In the genomic region with DNA sequence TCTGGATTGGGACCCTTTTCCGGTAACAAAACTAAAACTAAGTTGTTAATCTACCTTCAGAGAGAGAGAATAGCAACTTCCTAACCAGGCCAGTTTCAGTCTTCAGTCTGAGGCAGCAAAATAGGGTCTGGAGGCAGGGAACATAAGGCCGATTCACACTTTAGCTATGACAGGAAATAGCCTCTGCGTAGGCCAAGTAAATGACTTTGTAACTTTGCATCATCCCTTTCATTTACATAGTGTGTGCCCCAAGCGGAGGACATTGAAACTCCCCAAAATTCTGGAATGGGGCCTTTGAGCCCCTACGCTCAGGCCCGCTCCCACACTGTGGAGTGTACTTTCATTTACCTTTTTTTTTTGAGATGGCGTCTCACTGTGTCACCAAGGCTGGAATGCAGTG, we compare ENCODE assay signal across 8 cellular contexts. TPM values are rescaled to one million over a fixed set of nuclear protein-coding genes. Genes with fewer than 3 reads are reported as not detected.
DNase-seq lines count a peak whose midpoint lies in the region; ATAC-seq and TF ChIP-seq lines count a peak whose summit lies in the region.

No MANE protein-coding gene starts in this region.

- H3K27ac ChIP-seq in foreskin keratinocyte: peak overlapping the region; percentile 86

- peaks cover 22% of the 10 kb centered on the region for H3K36me3 Mint-ChIP-seq in T-cell

- no peaks in the 10 kb centered on the region for H3K27me3 Mint-ChIP-seq in T-cell

- peaks cover 47% of the 10 kb centered on the region for H3K4me1 ChIP-seq in foreskin keratinocyte

- H3K27ac Mint-ChIP-seq in T-cell: peak overlapping the region; percentile 92 to 93

- POLR2A ChIA-PET in T-cell (lab: Charles Lee): no interaction called here

- no peaks in the 10 kb centered on the region for H3K9me3 Mint-ChIP-seq in T-cell

- H3K27me3 ChIP-seq in foreskin keratinocyte: no peaks in the 10 kb centered on the region

- peaks cover 70 to 87% (median 85%) of the 10 kb centered on the region in 3 donors for H3K4me1 Mint-ChIP-seq in T-cell

- peak overlapping the region; percentile 45 to 52 (median 50) for H3K4me3 Mint-ChIP-seq in T-cell

- CTCF ChIA-PET in T-cell (lab: Charles Lee): interaction anchor here in 1 of 2 donors (0.8 to 1.7 kb wide), 2 partner anchors 23 kb away, joined by 4 to 5 read pairs; no protein-coding TSS in a partner anchor

- ATAC-seq in GM18505 (IDR thresholded peaks at IDR 0.05; ENCODE audit: unreplicated experiment) (no peak), HG02588 (IDR thresholded peaks at IDR 0.05; ENCODE audit: unreplicated experiment) (peak; percentile 16), T-cell (replicated peaks in 1 of 4) (no peak), foreskin keratinocyte (no peak), HG02970 (IDR thresholded peaks at IDR 0.05; ENCODE audit: low FRiP score, unreplicated experiment) (no peak)

- TF ChIP-seq CTCF in foreskin keratinocyte (conservative IDR thresholded peaks at IDR 0.05) (peak; percentile 9), GM10266 (IDR thresholded peaks at IDR 0.05; ENCODE audit: control insufficient read depth, insufficient read depth, low read depth, missing control alignments) (no peak)

- peak; percentile 10 for TF ChIP-seq POLR2A in GM18505 (IDR thresholded peaks at IDR 0.05; ENCODE audit: borderline replicate concordance, extremely low read depth, insufficient read depth, insufficient read length)

- DNase-seq in T-cell: peak in 1 of 34 experiments; percentile 17
- peak; percentile 48 to 80 for DNase-seq in foreskin keratinocyte
- DNase-seq in HUDEP-2 (lab: John Stamatoyannopoulos, UW; ENCODE audit: unreplicated experiment in 76 of 76): no peak
- no peak for DNase-seq in cerebellar nuclear complex (lab: John Stamatoyannopoulos, UW)
- DNase-seq in GM10266 (ENCODE audit: extremely low spot score): no peak

RNA-seq across cellular contexts. Expression of a gene that starts 1.7 kb away (rescaled TPM):
- total RNA-seq in T-cell: 100 to 1,000 TPM in 3 of 5 donors, 10 to 100 TPM in 2; 77.7 to 227 (median 177) TPM
- 165 and 226 TPM in 2 replicates for total RNA-seq in foreskin keratinocyte
- 232 and 331 TPM in 2 replicates for polyA plus RNA-seq in foreskin keratinocyte

RNA-seq across cellular contexts. Expression of a gene that starts 52.0 kb away (rescaled TPM):
- total RNA-seq in T-cell (1 to 10 TPM in 1 of 5 donors, under 1 TPM in 4; 0.18 to 2.0 (median 0.44) TPM), foreskin keratinocyte (0.28 and 0.44 TPM in 2 replicates)
- polyA plus RNA-seq in foreskin keratinocyte: 0.17 and 0.20 TPM in 2 replicates

RNA-seq across cellular contexts. Expression of a gene that starts 58.4 kb away (rescaled TPM):
- total RNA-seq in T-cell (under 1 TPM in 3 of 5 donors, not detected in 2; 0.55 to 0.90 (median 0.59) TPM), foreskin keratinocyte (not detected in 2 replicates)
- 0.12 TPM in 1 of 2 replicates, not detected in the other for polyA plus RNA-seq in foreskin keratinocyte

Comparison
In these comparisons a context has a peak if more than half of its experiments do, and no peak if none do; other contexts are left out.
1. DNase-seq: peak in foreskin keratinocyte (2 of 2); none in HUDEP-2 (0 of 76), cerebellar nuclear complex (0 of 2) and GM10266 (single experiment).